ENCODE assay signal across 16 cellular contexts in the genomic region with DNA sequence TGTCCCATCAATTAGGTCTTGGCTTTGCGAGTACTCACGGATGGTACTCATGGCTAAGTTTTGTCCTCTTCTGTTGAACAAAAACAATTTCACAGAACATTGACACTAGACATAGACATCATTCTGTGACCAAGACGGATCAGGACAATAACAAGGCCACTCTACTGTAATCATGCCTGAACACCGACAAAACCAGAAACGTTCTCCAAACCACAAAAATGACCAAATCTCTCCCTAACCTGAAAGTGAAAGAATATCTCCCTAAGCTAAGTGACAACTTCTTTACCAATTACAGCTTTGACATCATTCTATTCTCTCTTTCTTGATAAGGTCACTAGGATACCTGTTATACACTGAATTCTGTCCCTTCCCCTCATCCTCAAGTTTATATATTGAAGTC. TPM values are rescaled to one million over a fixed set of nuclear protein-coding genes. Genes with fewer than 3 reads are reported as not detected.
DNase-seq lines count a peak whose midpoint lies in the region; FAIRE-seq and TF ChIP-seq lines count a peak whose summit lies in the region.
"Had no signal": no experiment of that assay in that cellular context is flagged by ENCODE, and none has a peak within 500 bp of the region (broad histone marks: within the 10 kb centered on the region; RNA-seq: fewer than 3 reads in every experiment).

No MANE protein-coding gene starts in this region.

- H3K4me2 ChIP-seq in KMS-11 (peak overlapping the region; percentile 69), neuronal stem cell (ENCODE audit: insufficient read depth, low read length, poor library complexity, severe bottlenecking) (no peak overlapping the region)
- H3K4me2 ChIP-seq: BLaER1 treated with 17β-estradiol and CSF1 and Interleukin-3, amounts not matched to agents 10 nM and 100 nM had no signal

- WGBS in neuronal stem cell (ENCODE audit: extremely low coverage in 2 of 2, insufficient read length in 2 of 2, insufficient replicate concordance in 1 of 2), 2 donors: no CpG with 5 or more reads among the region's 5 CpGs

- H3K79me1 ChIP-seq in neuronal stem cell (ENCODE audit: low read depth, low read length): no peaks in the 10 kb centered on the region

- no peak overlapping the region for H2BK15ac ChIP-seq in neuronal stem cell (ENCODE audit: low read length)

- no peak for TF ChIP-seq POLR2A in GM12891 (IDR thresholded peaks at IDR 0.05; ENCODE audit: low read depth, low read length)

- H3K4me3 ChIP-seq in KMS-11 (IDR thresholded peaks at IDR 0.05; ENCODE audit: insufficient read depth, low read depth, low read length) (no peak overlapping the region), neuronal stem cell (ENCODE audit: low read length in 2 of 2) (no peak overlapping the region)
- H3K4me3 ChIP-seq: BLaER1 treated with 17β-estradiol and CSF1 and Interleukin-3, amounts not matched to agents 10 nM and 100 nM had no signal

- H3K4me1 ChIP-seq in KMS-11 (ENCODE audit: low read depth, poor library complexity, severe bottlenecking) (peaks cover 35% of the 10 kb centered on the region), neuronal stem cell (ENCODE audit: control insufficient read depth in 2 of 2, insufficient read depth in 1 of 2, low read depth in 1 of 2, low read length in 2 of 2) (peaks cover 0 to 8% of the 10 kb centered on the region in 2 donors)

- DNase-seq in GM12891 (ENCODE audit: insufficient read length, low spot score) (no peak), RPMI8226 (peak; percentile 13), neuronal stem cell (ENCODE audit: low spot score) (no peak), RWPE1 (ENCODE audit: low spot score) (no peak), CD1c-positive myeloid dendritic cell (ENCODE audit: extremely low spot score) (no peak)
- DNase-seq in stimulated activated CD4-positive, alpha-beta T cell treated with anti-CD3 and anti-CD28 coated beads, Interleukin-1b, Interleukin-23, amount 100 ng/mL, for 48 hours: no peak
- DNase-seq: CD8-positive, alpha-beta memory T cell; COR-L47; DMS 273 treated with DMSO at 0.1 percent for 48 hours; DND-41; EL; H9 had no signal

- H4K8ac ChIP-seq in neuronal stem cell (ENCODE audit: low read depth, low read length): no peak overlapping the region

- H3K27me3 ChIP-seq in KMS-11 (ENCODE audit: insufficient read depth, low read depth) (no peaks in the 10 kb centered on the region), neuronal stem cell (ENCODE audit: control insufficient read depth in 3 of 3, insufficient read depth in 3 of 3, low read depth in 1 of 3, low read length in 3 of 3) (no peaks in the 10 kb centered on the region)
- H3K27me3 ChIP-seq: BLaER1 treated with 17β-estradiol and CSF1 and Interleukin-3, amounts not matched to agents 10 nM and 100 nM had no signal

- FAIRE-seq in GM12891 (lab: Jason Lieb, UNC): peak; percentile 38
- FAIRE-seq: HepG2 had no signal

- no peak overlapping the region for H2BK120ac ChIP-seq in neuronal stem cell (ENCODE audit: low read depth, low read length)

- no peak overlapping the region for H3K4ac ChIP-seq in neuronal stem cell (ENCODE audit: low read length)

- H3K9me3 ChIP-seq in neuronal stem cell (replicated peaks in 1 of 2; ENCODE audit: control insufficient read depth in 2 of 2, insufficient read depth in 1 of 2, low read depth in 1 of 2, low read length in 2 of 2): peaks cover 0 to 5% of the 10 kb centered on the region in 2 donors

- H4K91ac ChIP-seq in neuronal stem cell (ENCODE audit: low read depth, low read length, poor library complexity): no peak overlapping the region

- no peaks in the 10 kb centered on the region for H4K20me1 ChIP-seq in KMS-11 (ENCODE audit: insufficient read depth)
- H4K20me1 ChIP-seq: BLaER1 treated with 17β-estradiol and CSF1 and Interleukin-3, amounts not matched to agents 10 nM and 100 nM had no signal

- no peak overlapping the region for H2BK5ac ChIP-seq in neuronal stem cell (ENCODE audit: low read length)

- CTCF ChIA-PET in RWPE1 (lab: Yijun Ruan, JAX): interaction anchor here (0.8 kb wide), 1 partner anchor 147 kb away, joined by 4 read pairs; no protein-coding TSS in a partner anchor

- H3K14ac ChIP-seq in neuronal stem cell (ENCODE audit: low read length): no peak overlapping the region

- H3K79me2 ChIP-seq in KMS-11 (ENCODE audit: insufficient read depth, low read depth): no peaks in the 10 kb centered on the region

- no peak overlapping the region for H3K9ac ChIP-seq in KMS-11
- no peak overlapping the region for H3K9ac ChIP-seq in neuronal stem cell (ENCODE audit: low read depth, low read length, poor library complexity)
- H3K9ac ChIP-seq: BLaER1 treated with 17β-estradiol and CSF1 and Interleukin-3, amounts not matched to agents 10 nM and 100 nM had no signal

- H3K36me3 ChIP-seq in KMS-11 (ENCODE audit: insufficient read depth) (no peaks in the 10 kb centered on the region), neuronal stem cell (replicated peaks in 1 of 2; ENCODE audit: control insufficient read depth in 2 of 2, insufficient read depth in 2 of 2, low read length in 2 of 2) (no peaks in the 10 kb centered on the region)
- H3K36me3 ChIP-seq: BLaER1 treated with 17β-estradiol and CSF1 and Interleukin-3, amounts not matched to agents 10 nM and 100 nM had no signal

- no peak overlapping the region for H2AK5ac ChIP-seq in neuronal stem cell (ENCODE audit: low read depth, low read length)

- H2AFZ ChIP-seq in KMS-11 (ENCODE audit: low read depth) (peak overlapping the region; percentile 12; the same call in 1 of the 2 replicates), neuronal stem cell (ENCODE audit: low read length) (peak overlapping the region; percentile 19)

- no peak overlapping the region for H3K18ac ChIP-seq in neuronal stem cell (ENCODE audit: low read length)

- POLR2A ChIA-PET in RWPE1 (lab: Yijun Ruan, JAX; ENCODE audit: low non-redundant PET): no interaction called here

- H3K27ac ChIP-seq in KMS-11 (peak overlapping the region; percentile 7; the same call in 1 of the 2 replicates), neuronal stem cell (replicated peaks; ENCODE audit: low read length) (no peak overlapping the region), RWPE1 (no peak overlapping the region)
- H3K27ac ChIP-seq: BLaER1 treated with 17β-estradiol and CSF1 and Interleukin-3, amounts not matched to agents 10 nM and 100 nM had no signal

- H3K23ac ChIP-seq in neuronal stem cell (ENCODE audit: low read depth, low read length, poor library complexity): no peak overlapping the region

- TF ChIP-seq CTCF in KMS-11 (conservative IDR thresholded peaks at IDR 0.05; ENCODE audit: low read depth, low read length): no peak
- TF ChIP-seq CTCF in RWPE1 (conservative IDR thresholded peaks at IDR 0.05; ENCODE audit: low read depth): no peak

- no peak overlapping the region for H2BK12ac ChIP-seq in neuronal stem cell (ENCODE audit: low read length)

TF ChIP-seq in GM12891, 5 proteins besides CTCF, POLR2A, EP300 and RAD21:
- TF ChIP-seq PAX5 (IDR thresholded peaks at IDR 0.05; ENCODE audit: insufficient read depth, low read length, severe bottlenecking): no peak
- no peak for TF ChIP-seq POU2F2 (IDR thresholded peaks at IDR 0.05; ENCODE audit: low read depth, low read length)
- TF ChIP-seq TAF1 (IDR thresholded peaks at IDR 0.05; ENCODE audit: low read depth, low read length): no peak
- TF ChIP-seq SPI1 (IDR thresholded peaks at IDR 0.05; ENCODE audit: low read depth, low read length): no peak
- no peak for TF ChIP-seq POLR2AphosphoS5 (IDR thresholded peaks at IDR 0.05; ENCODE audit: low read depth, low read length)
TF ChIP-seq in GM12891: peak in this region for 0.

RNA-seq across cellular contexts. Expression of a gene that starts 40.0 kb away (rescaled TPM):
- 0.18 TPM for polyA plus RNA-seq in GM12891 (2012; ENCODE audit: low read depth, missing spikeins)
- polyA plus RNA-seq in neuronal stem cell (2013, experiment 1 of 2): 18.1 TPM
- polyA plus RNA-seq in neuronal stem cell (2013, experiment 2 of 2): 19.1 TPM
- polyA plus RNA-seq: CD8-positive, alpha-beta memory T cell; IgD-negative memory B cell had no signal
